ENCODE assay signal across 1 cellular context in the genomic region with DNA sequence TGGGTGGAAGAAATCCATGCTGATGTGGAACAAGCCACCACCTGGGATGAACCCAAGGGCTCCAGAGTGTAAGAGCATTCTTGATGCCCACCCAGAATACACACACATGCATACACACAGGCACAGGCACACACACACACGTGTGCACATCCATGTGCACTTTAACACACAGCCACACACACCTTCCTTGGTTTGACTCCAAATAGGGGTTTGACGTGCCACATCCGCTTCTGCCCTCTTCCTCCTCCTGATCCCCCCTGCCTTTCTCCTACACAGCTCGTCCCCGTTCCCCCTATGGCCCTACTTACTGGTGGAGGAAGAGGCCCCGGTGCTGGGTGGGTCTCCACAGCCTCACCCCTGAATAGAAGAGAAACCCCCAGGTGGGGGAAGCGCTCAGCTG.
TF ChIP-seq lines count a peak whose summit lies in the region.

No MANE protein-coding gene starts in this region.

TF ChIP-seq in WTC11, 78 proteins besides CTCF, POLR2A, EP300 and RAD21 (continued from another document):
- TF ChIP-seq, protein P1, sequence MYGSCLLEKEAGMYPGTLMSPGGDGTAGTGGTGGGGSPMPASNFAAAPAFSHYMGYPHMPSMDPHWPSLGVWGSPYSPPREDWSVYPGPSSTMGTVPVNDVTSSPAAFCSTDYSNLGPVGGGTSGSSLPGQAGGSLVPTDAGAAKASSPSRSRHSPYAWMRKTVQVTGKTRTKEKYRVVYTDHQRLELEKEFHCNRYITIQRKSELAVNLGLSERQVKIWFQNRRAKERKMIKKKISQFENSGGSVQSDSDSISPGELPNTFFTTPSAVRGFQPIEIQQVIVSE (CRISPR knock-in tag; IDR thresholded peaks at IDR 0.05; ENCODE audit: borderline replicate concordance): no peak
- TF ChIP-seq, protein P2, sequence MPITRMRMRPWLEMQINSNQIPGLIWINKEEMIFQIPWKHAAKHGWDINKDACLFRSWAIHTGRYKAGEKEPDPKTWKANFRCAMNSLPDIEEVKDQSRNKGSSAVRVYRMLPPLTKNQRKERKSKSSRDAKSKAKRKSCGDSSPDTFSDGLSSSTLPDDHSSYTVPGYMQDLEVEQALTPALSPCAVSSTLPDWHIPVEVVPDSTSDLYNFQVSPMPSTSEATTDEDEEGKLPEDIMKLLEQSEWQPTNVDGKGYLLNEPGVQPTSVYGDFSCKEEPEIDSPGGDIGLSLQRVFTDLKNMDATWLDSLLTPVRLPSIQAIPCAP (CRISPR knock-in tag; IDR thresholded peaks at IDR 0.05): no peak
- TF ChIP-seq GTF2I (CRISPR knock-in tag; conservative IDR thresholded peaks at IDR 0.05): no peak
- TF ChIP-seq, protein P3, sequence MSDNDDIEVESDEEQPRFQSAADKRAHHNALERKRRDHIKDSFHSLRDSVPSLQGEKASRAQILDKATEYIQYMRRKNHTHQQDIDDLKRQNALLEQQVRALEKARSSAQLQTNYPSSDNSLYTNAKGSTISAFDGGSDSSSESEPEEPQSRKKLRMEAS (CRISPR knock-in tag; IDR thresholded peaks at IDR 0.05): no peak
- TF ChIP-seq, protein P4, sequence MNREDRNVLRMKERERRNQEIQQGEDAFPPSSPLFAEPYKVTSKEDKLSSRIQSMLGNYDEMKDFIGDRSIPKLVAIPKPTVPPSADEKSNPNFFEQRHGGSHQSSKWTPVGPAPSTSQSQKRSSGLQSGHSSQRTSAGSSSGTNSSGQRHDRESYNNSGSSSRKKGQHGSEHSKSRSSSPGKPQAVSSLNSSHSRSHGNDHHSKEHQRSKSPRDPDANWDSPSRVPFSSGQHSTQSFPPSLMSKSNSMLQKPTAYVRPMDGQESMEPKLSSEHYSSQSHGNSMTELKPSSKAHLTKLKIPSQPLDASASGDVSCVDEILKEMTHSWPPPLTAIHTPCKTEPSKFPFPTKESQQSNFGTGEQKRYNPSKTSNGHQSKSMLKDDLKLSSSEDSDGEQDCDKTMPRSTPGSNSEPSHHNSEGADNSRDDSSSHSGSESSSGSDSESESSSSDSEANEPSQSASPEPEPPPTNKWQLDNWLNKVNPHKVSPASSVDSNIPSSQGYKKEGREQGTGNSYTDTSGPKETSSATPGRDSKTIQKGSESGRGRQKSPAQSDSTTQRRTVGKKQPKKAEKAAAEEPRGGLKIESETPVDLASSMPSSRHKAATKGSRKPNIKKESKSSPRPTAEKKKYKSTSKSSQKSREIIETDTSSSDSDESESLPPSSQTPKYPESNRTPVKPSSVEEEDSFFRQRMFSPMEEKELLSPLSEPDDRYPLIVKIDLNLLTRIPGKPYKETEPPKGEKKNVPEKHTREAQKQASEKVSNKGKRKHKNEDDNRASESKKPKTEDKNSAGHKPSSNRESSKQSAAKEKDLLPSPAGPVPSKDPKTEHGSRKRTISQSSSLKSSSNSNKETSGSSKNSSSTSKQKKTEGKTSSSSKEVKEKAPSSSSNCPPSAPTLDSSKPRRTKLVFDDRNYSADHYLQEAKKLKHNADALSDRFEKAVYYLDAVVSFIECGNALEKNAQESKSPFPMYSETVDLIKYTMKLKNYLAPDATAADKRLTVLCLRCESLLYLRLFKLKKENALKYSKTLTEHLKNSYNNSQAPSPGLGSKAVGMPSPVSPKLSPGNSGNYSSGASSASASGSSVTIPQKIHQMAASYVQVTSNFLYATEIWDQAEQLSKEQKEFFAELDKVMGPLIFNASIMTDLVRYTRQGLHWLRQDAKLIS (CRISPR knock-in tag; IDR thresholded peaks at IDR 0.05; ENCODE audit: borderline replicate concordance): no peak
- TF ChIP-seq SP1 (CRISPR knock-in tag; conservative IDR thresholded peaks at IDR 0.05): no peak
- TF ChIP-seq ZNF219 (CRISPR knock-in tag; IDR thresholded peaks at IDR 0.05; ENCODE audit: borderline replicate concordance): no peak
- no peak for TF ChIP-seq ZNF317 (CRISPR knock-in tag; IDR thresholded peaks at IDR 0.05; ENCODE audit: borderline replicate concordance, low read depth)
TF ChIP-seq in WTC11: peak in this region for 0.
